In the genomic region with DNA sequence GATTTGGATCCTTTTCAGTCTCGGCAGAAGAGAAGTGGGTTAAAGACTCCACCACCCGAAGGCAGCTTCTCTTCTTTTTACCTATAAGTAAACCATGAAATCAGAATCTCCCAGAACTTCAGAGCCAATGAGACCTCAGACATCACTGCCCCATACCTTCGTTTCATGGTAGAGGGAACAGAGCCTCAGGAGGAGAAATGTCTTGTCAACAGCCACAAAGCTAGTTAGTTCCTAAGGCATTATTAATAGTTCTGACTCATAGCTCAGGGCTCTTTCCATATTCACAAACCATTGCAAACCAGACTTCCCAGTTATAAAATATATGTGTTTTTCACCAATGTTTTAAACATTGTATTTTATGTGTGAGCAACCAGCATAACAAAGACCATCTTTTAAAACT, we compare ENCODE assay signal across 12 cellular contexts.
DNase-seq lines count a peak whose midpoint lies in the region; ATAC-seq, FAIRE-seq and TF ChIP-seq lines count a peak whose summit lies in the region.
"Had no signal": no experiment of that assay in that cellular context is flagged by ENCODE, and none has a peak within 500 bp of the region (broad histone marks: within the 10 kb centered on the region; RNA-seq: fewer than 3 reads in every experiment).

No MANE protein-coding gene starts in this region.

- no peak for FAIRE-seq in GM12891 (lab: Jason Lieb, UNC)

- H3K4me1 Mint-ChIP-seq in CD4-positive, alpha-beta T cell (ENCODE audit: low read depth) = peaks cover 70% of the 10 kb centered on the region

- peak overlapping the region; percentile 40 for H3K27ac Mint-ChIP-seq in CD4-positive, alpha-beta T cell

- no peak for DNase-seq in CD4-positive, alpha-beta T cell
- peak; percentile 61 for DNase-seq in Karpas-422
- peak; percentile 55 for DNase-seq in brain microvascular endothelial cell
- peak; percentile 52 for DNase-seq in non-pigmented ciliary epithelial cell (ENCODE audit: low read depth)
- DNase-seq in GM12891 (ENCODE audit: insufficient read length, low spot score) = no peak
- DNase-seq in DMS53 treated with DMSO at 0.1 percent for 48 hours (lab: John Stamatoyannopoulos, UW; ENCODE audit: unreplicated experiment) = no peak
- DNase-seq in stimulated activated CD4-positive, alpha-beta T cell treated with anti-CD3 and anti-CD28 coated beads, Interleukin-12 subunit alpha, Interleukin-12 subunit beta, amount 100 ng/mL, for 4 hours = no peak
- DNase-seq: heart left ventricle, NCI-H446, T-helper 9 cell had no signal

- H3K27ac ChIP-seq in CD4-positive, alpha-beta T cell (ENCODE audit: low read depth, low read length) = no peak overlapping the region
- H3K27ac ChIP-seq in Karpas-422 (ENCODE audit: low read length) = peak overlapping the region; percentile 98
- H3K27ac ChIP-seq in brain microvascular endothelial cell = peak overlapping the region; percentile 87
- H3K27ac ChIP-seq: HL-60 had no signal

- TF ChIP-seq POLR2A in GM12891 (IDR thresholded peaks at IDR 0.05; ENCODE audit: low read depth, low read length) = no peak

- H3K4me3 ChIP-seq in Karpas-422 (ENCODE audit: low read length) = peak overlapping the region; percentile 61
- H3K4me3 ChIP-seq in brain microvascular endothelial cell (ENCODE audit: low read depth, low read length) = no peak overlapping the region
- H3K4me3 ChIP-seq: heart left ventricle had no signal

- ATAC-seq in CD4-positive, alpha-beta T cell (ENCODE audit: poor library complexity) = no peak
- no peak for ATAC-seq in GM21515 (IDR thresholded peaks at IDR 0.05; ENCODE audit: unreplicated experiment)

- H4K20me1 ChIP-seq in Karpas-422 (ENCODE audit: insufficient read depth, low read depth, low read length) = no peaks in the 10 kb centered on the region

- no peak overlapping the region for H2AFZ ChIP-seq in Karpas-422 (ENCODE audit: low read length)

- H3K4me3 Mint-ChIP-seq in CD4-positive, alpha-beta T cell = peak overlapping the region; percentile 5

- peak overlapping the region; percentile 87 for H3K4me2 ChIP-seq in Karpas-422 (ENCODE audit: low read depth, low read length, poor library complexity, severe bottlenecking)

- CTCF ChIA-PET in CD4-positive, alpha-beta T cell (lab: Charles Lee) = interaction anchor here (0.6 to 3.1 kb wide), 5 partner anchors 12 to 188 kb away, joined by 3 to 27 read pairs (median 9); no protein-coding TSS in a partner anchor

- in situ Hi-C loops in brain microvascular endothelial cell (cut with HindIII; ENCODE audit: low pct_ligation_motif_present, low sequenced_read_pairs) = no loop called here

- no peaks in the 10 kb centered on the region for H3K36me3 Mint-ChIP-seq in CD4-positive, alpha-beta T cell (ENCODE audit: low read depth)

- peaks cover 93% of the 10 kb centered on the region for H3K4me1 ChIP-seq in Karpas-422 (ENCODE audit: low read length)

- no peaks in the 10 kb centered on the region for H3K9me2 ChIP-seq in Karpas-422 (replicated peaks; ENCODE audit: insufficient read depth, low read length)

- intact Hi-C loops in CD4-positive, alpha-beta T cell (cut with DNase I, micrococcal nuclease) = no loop called here

- no peaks in the 10 kb centered on the region for H3K27me3 Mint-ChIP-seq in CD4-positive, alpha-beta T cell

- POLR2A ChIA-PET in CD4-positive, alpha-beta T cell (lab: Charles Lee) = interaction anchor here (0.7 to 2.7 kb wide), 6 partner anchors 12 to 28 kb away, joined by 3 to 24 read pairs (median 6); no protein-coding TSS in a partner anchor

- no peak for TF ChIP-seq CTCF in CD4-positive, alpha-beta T cell (IDR thresholded peaks at IDR 0.05)
- no peak for TF ChIP-seq CTCF in brain microvascular endothelial cell (IDR thresholded peaks at IDR 0.05; ENCODE audit: low read depth, low read length, missing control alignments)

- H3K36me3 ChIP-seq in Karpas-422 (ENCODE audit: insufficient read depth, low read length) (no peaks in the 10 kb centered on the region), brain microvascular endothelial cell (replicated peaks) (no peaks in the 10 kb centered on the region)
- H3K36me3 ChIP-seq: heart left ventricle had no signal

- H3K27me3 ChIP-seq in CD4-positive, alpha-beta T cell (ENCODE audit: control insufficient read depth, insufficient read depth, low read length) = no peaks in the 10 kb centered on the region
- H3K27me3 ChIP-seq in Karpas-422 (ENCODE audit: low read length) = no peaks in the 10 kb centered on the region
- no peaks in the 10 kb centered on the region for H3K27me3 ChIP-seq in brain microvascular endothelial cell (replicated peaks)
- H3K27me3 ChIP-seq: heart left ventricle had no signal

- peak overlapping the region; percentile 71 for H3K9ac ChIP-seq in Karpas-422 (ENCODE audit: low read length)

- H3K79me2 ChIP-seq in Karpas-422 (ENCODE audit: low read length) = no peaks in the 10 kb centered on the region

- no peaks in the 10 kb centered on the region for H3K9me3 ChIP-seq in CD4-positive, alpha-beta T cell (ENCODE audit: control insufficient read depth, low read length)
- H3K9me3 ChIP-seq in Karpas-422 (ENCODE audit: low read length) = no peaks in the 10 kb centered on the region
- H3K9me3 ChIP-seq: heart left ventricle had no signal

- no peaks in the 10 kb centered on the region for H3K9me3 Mint-ChIP-seq in CD4-positive, alpha-beta T cell

TF ChIP-seq in GM12891, 5 proteins besides CTCF, POLR2A, EP300 and RAD21:
- TF ChIP-seq POLR2AphosphoS5 (IDR thresholded peaks at IDR 0.05; ENCODE audit: low read depth, low read length) (no peak), PAX5 (IDR thresholded peaks at IDR 0.05; ENCODE audit: insufficient read depth, low read length, severe bottlenecking) (no peak), POU2F2 (IDR thresholded peaks at IDR 0.05; ENCODE audit: low read depth, low read length) (no peak)

Comparison
In these comparisons a context has a peak if more than half of its experiments do, and no peak if none do; other contexts are left out.
1. DNase-seq: peak in Karpas-422 (single experiment), brain microvascular endothelial cell (single experiment) and non-pigmented ciliary epithelial cell (single experiment); none in CD4-positive, alpha-beta T cell (0 of 10), GM12891 (single experiment), DMS53 treated with DMSO at 0.1 percent for 48 hours (single experiment) and stimulated activated CD4-positive, alpha-beta T cell treated with anti-CD3 and anti-CD28 coated beads, Interleukin-12 subunit alpha, Interleukin-12 subunit beta, amount 100 ng/mL, for 4 hours (single experiment).